Comparison of ENCODE assay signal across 8 cellular contexts in genomic region chr17:77127735-77128361, GRCh38. TPM values are rescaled to one million over a fixed set of nuclear protein-coding genes. Genes with fewer than 3 reads are reported as not detected.
DNase-seq lines count a peak whose midpoint lies in the region; ATAC-seq and TF ChIP-seq lines count a peak whose summit lies in the region.

No MANE protein-coding gene starts in this region.

- H3K36me3 ChIP-seq in lower lobe of right lung, result no peaks in the 10 kb centered on the region

- ATAC-seq in lower lobe of right lung (peak; percentile 80 to 85), HG02938 (IDR thresholded peaks at IDR 0.05; ENCODE audit: unreplicated experiment) (no peak), GM18909 (IDR thresholded peaks at IDR 0.05; ENCODE audit: poor library complexity, unreplicated experiment) (no peak), HG03025 (IDR thresholded peaks at IDR 0.05; ENCODE audit: low FRiP score, unreplicated experiment) (no peak)

- peak overlapping the region; percentile 81 for H3K27ac ChIP-seq in lower lobe of right lung

- H3K27me3 ChIP-seq in lower lobe of right lung (ENCODE audit: low read depth), result no peaks in the 10 kb centered on the region

- peaks cover 60% of the 10 kb centered on the region for H3K4me1 ChIP-seq in lower lobe of right lung

- DNase-seq in T-helper 1 cell (peak; percentile 10 to 95 (median 48)), lower lobe of right lung (peak; percentile 84), SIG-M5 (lab: John Stamatoyannopoulos, UW) (no peak)
- peak; percentile 37 for DNase-seq in activated naive CD8-positive, alpha-beta T cell treated with anti-CD3 and anti-CD28 coated beads, Interleukin-2, amount 50 U/mL, for 16 hours (ENCODE audit: low read depth, low spot score)
- peak; percentile 31 to 45 for DNase-seq in stimulated activated CD8-positive, alpha-beta memory T cell treated with anti-CD3 and anti-CD28 coated beads, Interleukin-2, amount 100 ng/mL, for 1 hour (ENCODE audit: low read depth in 2 of 2)

- intact Hi-C loops in lower lobe of right lung (cut with DNase I), result no loop called here

- peak overlapping the region; percentile 38 for H3K4me3 ChIP-seq in lower lobe of right lung

- H3K9me3 ChIP-seq in lower lobe of right lung, result no peaks in the 10 kb centered on the region

- TF ChIP-seq CTCF in lower lobe of right lung (IDR thresholded peaks at IDR 0.05), result no peak

RNA-seq across cellular contexts. Expression of gene SEC14L1, which starts 12.9 kb away (rescaled TPM):
- total RNA-seq in lower lobe of right lung, result 146 TPM

Comparison
In these comparisons a context has a peak if more than half of its experiments do, and no peak if none do; other contexts are left out.
1. ATAC-seq: peak in lower lobe of right lung (2 of 2); none in HG02938 (single experiment), GM18909 (single experiment) and HG03025 (single experiment).